9 cellular contexts compared by ENCODE assay signal in genomic region chr5:14155075-14155474, GRCh38. TPM values are rescaled to one million over a fixed set of nuclear protein-coding genes. Genes with fewer than 3 reads are reported as not detected.
DNase-seq lines count a peak whose midpoint lies in the region; ATAC-seq and TF ChIP-seq lines count a peak whose summit lies in the region.
"Had no signal": no experiment of that assay in that cellular context is flagged by ENCODE, and none has a peak within 500 bp of the region (broad histone marks: within the 10 kb centered on the region; RNA-seq: fewer than 3 reads in every experiment).

No MANE protein-coding gene starts in this region.

- H3K9me3 ChIP-seq in HEK293 (ENCODE audit: control insufficient read depth, insufficient read depth, low read depth, low read length), result no peaks in the 10 kb centered on the region

- in situ Hi-C loops in ACHN (cut with HindIII; ENCODE audit: low pct_ligation_motif_present, low pct_unique_long_range_greater_than_20kb, low sequenced_read_pairs), result no loop called here
- in situ Hi-C loops in GM13976 (cut with MboI; ENCODE audit: low sequenced_read_pairs, unreplicated experiment), result loop anchor here (10.0 to 25.0 kb wide), 2 partner anchors 50 to 507 kb away; partner anchors contain the start of gene OTULIN

- no peaks in the 10 kb centered on the region for H3K9me3 Mint-ChIP-seq in naive B cell

- H3K4me1 ChIP-seq in HEK293 (ENCODE audit: control insufficient read depth, insufficient read depth, low read length), result peaks cover 71% of the 10 kb centered on the region

- POLR2A ChIA-PET in HEK293 (lab: Yijun Ruan, JAX), result interaction anchor here (2.4 kb wide), 1 partner anchor 10 kb away, joined by 13 read pairs; no protein-coding TSS in a partner anchor

- ATAC-seq in GM18867 (IDR thresholded peaks at IDR 0.05; ENCODE audit: unreplicated experiment), result peak; percentile 61
- peak; percentile 90 to 92 for ATAC-seq in naive B cell (ENCODE audit: low read depth in 2 of 2)
- ATAC-seq in HG03521 (IDR thresholded peaks at IDR 0.05; ENCODE audit: unreplicated experiment), result no peak

- DNase-seq in Kasumi-1 (lab: John Stamatoyannopoulos, UW), result peak; percentile 60 to 64
- peak; percentile 63 for DNase-seq in naive B cell
- DNase-seq in ACHN, result no peak
- no peak for DNase-seq in GM13976 (ENCODE audit: low spot score)
- no peak for DNase-seq in cerebellum (ENCODE audit: low spot score)
- DNase-seq: NCI-H2107 had no signal

- H3K27me3 Mint-ChIP-seq in naive B cell, result no peaks in the 10 kb centered on the region

- H3K4me3 Mint-ChIP-seq in naive B cell, result no peak overlapping the region

- CTCF ChIA-PET in HEK293 (lab: Yijun Ruan, JAX), result interaction anchor here (0.8 kb wide), 1 partner anchor 19 kb away, joined by 3 read pairs; no protein-coding TSS in a partner anchor

- no peak for TF ChIP-seq CTCF in HEK293 (tag by site-specific recombination; IDR thresholded peaks at IDR 0.05)
- TF ChIP-seq CTCF in GM13976 (IDR thresholded peaks at IDR 0.05; ENCODE audit: borderline replicate concordance, control extremely low read depth, extremely low read depth, insufficient read depth, missing control alignments), result no peak

- no peaks in the 10 kb centered on the region for H3K36me3 Mint-ChIP-seq in naive B cell

- H3K4me1 Mint-ChIP-seq in naive B cell, result peaks cover 31 to 40% (median 32%) of the 10 kb centered on the region in 3 donors

- no peak overlapping the region for H3K4me3 ChIP-seq in HEK293 (ENCODE audit: low read depth, low read length)

- no peaks in the 10 kb centered on the region; a peak in 1 of 3 replicates for H3K36me3 ChIP-seq in HEK293 (ENCODE audit: control insufficient read depth in 2 of 2, insufficient read depth in 1 of 2, low read length in 2 of 2)

- peak overlapping the region; percentile 87 for H3K27ac ChIP-seq in HEK293 (ENCODE audit: extremely low read depth, low read depth, low read length)

- no peak overlapping the region for H3K27ac Mint-ChIP-seq in naive B cell

TF ChIP-seq in HEK293, 187 proteins besides CTCF, POLR2A, EP300 and RAD21:
- TF ChIP-seq ZNF449 (tag by site-specific recombination; IDR thresholded peaks at IDR 0.05) (no peak), OSR2 (tag by site-specific recombination; IDR thresholded peaks at IDR 0.05) (peak; percentile 12; the same call in 1 of the 2 replicates), ZEB2 (tag by site-specific recombination; IDR thresholded peaks at IDR 0.05) (no peak), GLI4 (tag by site-specific recombination; IDR thresholded peaks at IDR 0.05) (no peak), ZNF530 (tag by site-specific recombination; IDR thresholded peaks at IDR 0.05; ENCODE audit: low read depth) (no peak), ZNF132 (tag by site-specific recombination; IDR thresholded peaks at IDR 0.05; ENCODE audit: borderline replicate concordance) (no peak), ZNF629 (tag by site-specific recombination; IDR thresholded peaks at IDR 0.05) (peak; percentile 39), GLI2 (tag by site-specific recombination; IDR thresholded peaks at IDR 0.05; ENCODE audit: borderline replicate concordance, low read depth) (no peak), REST (tag by site-specific recombination; IDR thresholded peaks at IDR 0.05) (no peak), HOXA7 (CRISPR knock-in tag; IDR thresholded peaks at IDR 0.05; ENCODE audit: borderline replicate concordance) (no peak), ZNF600 (tag by site-specific recombination; IDR thresholded peaks at IDR 0.05) (no peak), ZNF2 (tag by site-specific recombination; IDR thresholded peaks at IDR 0.05) (no peak), HOXD13 (CRISPR knock-in tag; IDR thresholded peaks at IDR 0.05; ENCODE audit: borderline replicate concordance) (no peak), ZNF335 (tag by site-specific recombination; conservative IDR thresholded peaks at IDR 0.05) (no peak), IKZF3 (tag by site-specific recombination; IDR thresholded peaks at IDR 0.05) (no peak), ZBTB7A (tag by site-specific recombination; IDR thresholded peaks at IDR 0.05; ENCODE audit: low read depth) (no peak), ZNF596 (tag by site-specific recombination; IDR thresholded peaks at IDR 0.05) (no peak), REPIN1 (tag by site-specific recombination; IDR thresholded peaks at IDR 0.05; ENCODE audit: low read depth) (no peak), ZNF302 (tag by site-specific recombination; IDR thresholded peaks at IDR 0.05; ENCODE audit: low read depth) (no peak), FEZF1 (tag by site-specific recombination; IDR thresholded peaks at IDR 0.05) (peak; percentile 32; the same call in 1 of the 2 replicates), ZFP3 (tag by site-specific recombination; IDR thresholded peaks at IDR 0.05; ENCODE audit: low read depth) (no peak), ATF2 (tag by site-specific recombination; IDR thresholded peaks at IDR 0.05; ENCODE audit: low read depth) (no peak)
- TF ChIP-seq, protein P1, sequence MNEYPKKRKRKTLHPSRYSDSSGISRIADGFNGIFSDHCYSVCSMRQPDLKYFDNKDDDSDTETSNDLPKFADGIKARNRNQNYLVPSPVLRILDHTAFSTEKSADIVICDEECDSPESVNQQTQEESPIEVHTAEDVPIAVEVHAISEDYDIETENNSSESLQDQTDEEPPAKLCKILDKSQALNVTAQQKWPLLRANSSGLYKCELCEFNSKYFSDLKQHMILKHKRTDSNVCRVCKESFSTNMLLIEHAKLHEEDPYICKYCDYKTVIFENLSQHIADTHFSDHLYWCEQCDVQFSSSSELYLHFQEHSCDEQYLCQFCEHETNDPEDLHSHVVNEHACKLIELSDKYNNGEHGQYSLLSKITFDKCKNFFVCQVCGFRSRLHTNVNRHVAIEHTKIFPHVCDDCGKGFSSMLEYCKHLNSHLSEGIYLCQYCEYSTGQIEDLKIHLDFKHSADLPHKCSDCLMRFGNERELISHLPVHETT (tag by site-specific recombination; IDR thresholded peaks at IDR 0.05), result no peak
TF ChIP-seq in HEK293: peak in this region for 3.

RNA-seq across cellular contexts. Expression of gene TRIO, which starts 11.9 kb away (rescaled TPM):
- polyA plus RNA-seq in naive B cell (ENCODE audit: low read depth in 6 of 6), result 10 to 100 TPM in 4 of 6 donors, 1 to 10 TPM in 2; 7.3 to 16.4 (median 11.1) TPM
- 422 TPM for total RNA-seq in cerebellum

Comparison
In these comparisons a context has a peak if more than half of its experiments do, and no peak if none do; other contexts are left out.
1. DNase-seq: peak in Kasumi-1 (2 of 2) and naive B cell (single experiment); none in ACHN (single experiment), GM13976 (single experiment) and cerebellum (single experiment).